ENCODE assay signal across 24 cellular contexts in the genomic region with DNA sequence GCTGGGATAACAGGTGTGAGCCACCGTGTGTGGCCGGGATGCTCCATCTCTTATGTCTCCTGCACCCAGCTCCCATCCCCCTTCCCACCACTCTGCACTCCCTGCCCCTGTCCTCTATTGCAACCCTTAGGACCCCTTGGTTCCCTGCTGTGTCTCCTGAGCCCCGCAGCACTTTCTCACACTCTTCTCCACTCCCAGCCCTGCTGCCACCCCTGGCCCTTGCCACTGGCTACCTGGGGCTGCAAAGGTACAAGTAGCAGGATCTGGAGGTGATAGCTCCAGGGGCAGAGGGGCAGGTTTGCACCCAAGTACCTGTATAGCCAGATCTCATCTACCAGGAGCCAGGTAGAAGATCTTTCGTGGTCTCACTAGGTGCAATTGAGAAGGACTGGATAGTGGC. TPM values are rescaled to one million over a fixed set of nuclear protein-coding genes. Genes with fewer than 3 reads are reported as not detected.
"Had no signal": no experiment of that assay in that cellular context is flagged by ENCODE, and none has a peak within 500 bp of the region (broad histone marks: within the 10 kb centered on the region; RNA-seq: fewer than 3 reads in every experiment).

No MANE protein-coding gene starts in this region.

- H3K4me1 Mint-ChIP-seq: IgD-negative memory B cell had no signal

- H3K27ac Mint-ChIP-seq: IgD-negative memory B cell had no signal

- DNase-seq: Kasumi-1, MM.1S, MV-4-11, NCI-H1048, NCI-H1105 treated with DMSO at 0.1 percent for 48 hours, NCI-H1417 treated with DMSO at 0.1 percent for 48 hours, NCI-H187, NCI-H2029, NCI-H2081 treated with DMSO at 0.1 percent for 48 hours, NCI-H2171, NCI-H226, NCI-H446, NCI-H510A, NCI-H524 treated with DMSO at 0.1 percent for 48 hours, NCI-H69, NCI-H774, RPMI8226, SHP77, SK-N-SH, SW 1271 had no signal

RNA-seq across cellular contexts. Expression of a gene that starts 7.8 kb away (rescaled TPM):
- total RNA-seq: K562, M059J, SK-MEL-5 had no signal

RNA-seq across cellular contexts. Expression of a gene that starts 9.1 kb away (rescaled TPM):
- total RNA-seq: K562, M059J, SK-MEL-5 had no signal
